ENCODE assay signal across 10 cellular contexts in genomic region chr4:153538408-153539057, GRCh38.
DNase-seq lines count a peak whose midpoint lies in the region; ATAC-seq and TF ChIP-seq lines count a peak whose summit lies in the region.
"Had no signal": no experiment of that assay in that cellular context is flagged by ENCODE, and none has a peak within 500 bp of the region (broad histone marks: within the 10 kb centered on the region; RNA-seq: fewer than 3 reads in every experiment).

No MANE protein-coding gene starts in this region.

- H3K4me3 Mint-ChIP-seq in MCF 10A (ENCODE audit: unreplicated experiment), result no peak overlapping the region
- no peak overlapping the region for H3K4me3 Mint-ChIP-seq in neural progenitor cell

- H3K36me3 Mint-ChIP-seq in MCF 10A (ENCODE audit: insufficient read depth, unreplicated experiment) (no peaks in the 10 kb centered on the region), neural progenitor cell (peaks cover 14% of the 10 kb centered on the region)

- no peaks in the 10 kb centered on the region for H3K79me2 ChIP-seq in neural progenitor cell (ENCODE audit: low read depth)

- ATAC-seq in HG03354 (IDR thresholded peaks at IDR 0.05; ENCODE audit: poor library complexity, severe bottlenecking, unreplicated experiment) (no peak), HG02798 (IDR thresholded peaks at IDR 0.05; ENCODE audit: poor library complexity, unreplicated experiment) (no peak), HG02571 (IDR thresholded peaks at IDR 0.05; ENCODE audit: unreplicated experiment) (no peak)

- peaks cover 7% of the 10 kb centered on the region for H3F3A ChIP-seq in neural progenitor cell (ENCODE audit: low read depth)

- H3K4me2 ChIP-seq in neural progenitor cell, result no peak overlapping the region

- H3K36me3 ChIP-seq in breast epithelium (no peaks in the 10 kb centered on the region), neural progenitor cell (no peaks in the 10 kb centered on the region)

- DNase-seq in breast epithelium (ENCODE audit: low spot score in 2 of 2) (peak in 1 of 2 donors; percentile 25), MCF 10A (ENCODE audit: unreplicated experiment) (no peak), fibroblast of mammary gland (ENCODE audit: low read depth) (peak; percentile 35), neural progenitor cell (ENCODE audit: low spot score) (no peak), NCI-H345 (lab: John Stamatoyannopoulos, UW) (no peak)
- DNase-seq: activated CD8-positive, alpha-beta memory T cell treated with anti-CD3 and anti-CD28 coated beads, Interleukin-2, amount 50 U/mL, for 4 hours had no signal

- intact Hi-C loops in breast epithelium (cut with DNase I; ENCODE audit: low total_unique reads), result no loop called here
- intact Hi-C loops in MCF 10A (cut with micrococcal nuclease), result no loop called here

- H3K4me3 ChIP-seq in breast epithelium, result peak overlapping the region; percentile 17 to 60 (median 42)
- H3K4me3 ChIP-seq in fibroblast of mammary gland (ENCODE audit: control insufficient read depth, low read depth, low read length), result peak overlapping the region; percentile 1
- no peak overlapping the region for H3K4me3 ChIP-seq in neural progenitor cell

- CTCF ChIA-PET in MCF 10A (lab: Yijun Ruan, JAX), result interaction anchor here (0.6 to 0.8 kb wide), 2 partner anchors 13 to 103 kb away, joined by 3 to 4 read pairs; no protein-coding TSS in a partner anchor

- H3K4me1 Mint-ChIP-seq in MCF 10A (ENCODE audit: insufficient read depth, unreplicated experiment) (no peaks in the 10 kb centered on the region), neural progenitor cell (peaks cover 28% of the 10 kb centered on the region)

- H3K27me3 Mint-ChIP-seq in MCF 10A (ENCODE audit: insufficient read depth, unreplicated experiment), result no peaks in the 10 kb centered on the region
- peaks cover 7% of the 10 kb centered on the region for H3K27me3 Mint-ChIP-seq in neural progenitor cell (ENCODE audit: insufficient read depth, low read depth)

- no TSS peak for BruUV-seq in MCF 10A (replicated peaks; lab: Mats Ljungman, UMichigan)

- no peak overlapping the region for H2AFZ ChIP-seq in neural progenitor cell (replicated peaks)

- no peak overlapping the region for H3K27ac Mint-ChIP-seq in MCF 10A (ENCODE audit: low read depth, unreplicated experiment)
- peak overlapping the region; percentile 35 for H3K27ac Mint-ChIP-seq in neural progenitor cell

- peak overlapping the region; percentile 28 to 64 for H3K27ac ChIP-seq in breast epithelium
- H3K27ac ChIP-seq in neural progenitor cell, result peak overlapping the region; percentile 10
- H3K27ac ChIP-seq: C4-2B had no signal

- no peaks in the 10 kb centered on the region for H3K27me3 ChIP-seq in breast epithelium
- no peaks in the 10 kb centered on the region for H3K27me3 ChIP-seq in neural progenitor cell

- no peaks in the 10 kb centered on the region for H3K9me3 ChIP-seq in breast epithelium
- H3K9me3 ChIP-seq in neural progenitor cell (ENCODE audit: low read depth), result no peaks in the 10 kb centered on the region

- no peaks in the 10 kb centered on the region for H3K4me1 ChIP-seq in breast epithelium
- peaks cover 28% of the 10 kb centered on the region for H3K4me1 ChIP-seq in neural progenitor cell

- TF ChIP-seq POLR2A in breast epithelium (IDR thresholded peaks at IDR 0.05), result no peak

- no peaks in the 10 kb centered on the region for H3K9me3 Mint-ChIP-seq in MCF 10A (ENCODE audit: unreplicated experiment)
- no peaks in the 10 kb centered on the region for H3K9me3 Mint-ChIP-seq in neural progenitor cell

- TF ChIP-seq CTCF in breast epithelium (IDR thresholded peaks at IDR 0.05), result no peak
- no peak for TF ChIP-seq CTCF in MCF 10A (IDR thresholded peaks at IDR 0.05; ENCODE audit: unreplicated experiment)
- no peak for TF ChIP-seq CTCF in fibroblast of mammary gland (conservative IDR thresholded peaks at IDR 0.05; ENCODE audit: control insufficient read depth, insufficient read depth, low read depth, low read length)
- no peak for TF ChIP-seq CTCF in neural progenitor cell (IDR thresholded peaks at IDR 0.05)

- H3K9ac ChIP-seq in neural progenitor cell, result no peak overlapping the region

- no peaks in the 10 kb centered on the region for H4K20me1 ChIP-seq in neural progenitor cell (ENCODE audit: low read depth)

- POLR2A ChIA-PET in MCF 10A (lab: Yijun Ruan, JAX), result no interaction called here
